Comparison of ENCODE assay signal across 1 cellular context in the genomic region with DNA sequence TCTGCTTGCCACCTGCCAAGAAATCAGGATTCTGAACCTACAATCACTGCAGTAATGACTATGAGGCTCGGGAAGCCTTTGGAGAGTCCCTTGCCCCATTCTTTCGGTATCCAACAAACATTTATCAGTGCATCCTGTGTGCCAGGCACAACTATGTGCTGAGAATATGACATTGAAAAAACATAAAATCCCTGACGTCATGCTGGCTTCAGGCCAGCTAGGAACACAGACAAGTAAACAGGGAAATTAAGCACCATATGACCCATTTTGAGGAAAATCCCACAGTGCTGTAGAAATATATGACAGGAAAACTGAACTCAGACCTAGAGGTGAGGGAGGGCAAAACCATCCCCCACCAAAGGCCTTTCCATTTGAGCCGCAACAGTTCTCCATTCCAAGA.
TF ChIP-seq lines count a peak whose summit lies in the region.

No MANE protein-coding gene starts in this region.

TF ChIP-seq in GM23338, 12 proteins besides CTCF, POLR2A, EP300 and RAD21 (continued from another document):
- no peak for TF ChIP-seq ZNF462 (CRISPR knock-in tag; IDR thresholded peaks at IDR 0.05)
- TF ChIP-seq ZNF331 (CRISPR knock-in tag; IDR thresholded peaks at IDR 0.05; ENCODE audit: low read depth), result no peak
- TF ChIP-seq ZNF114 (CRISPR knock-in tag; IDR thresholded peaks at IDR 0.05), result no peak
- TF ChIP-seq CREB1 (CRISPR knock-in tag; IDR thresholded peaks at IDR 0.05; ENCODE audit: low read depth), result no peak
TF ChIP-seq in GM23338: peak in this region for 0.
